8 cellular contexts compared by ENCODE assay signal in genomic region chr11:18105802-18106574, GRCh38. TPM values are rescaled to one million over a fixed set of nuclear protein-coding genes. Genes with fewer than 3 reads are reported as not detected.
DNase-seq lines count a peak whose midpoint lies in the region; FAIRE-seq and TF ChIP-seq lines count a peak whose summit lies in the region.

Gene SAAL1, minus strand, starts transcription at chr11:18106082. Its CDS starts 41 bp downstream, at chr11:18106041.

- no peak within 1 kb of the TSS for H4K91ac ChIP-seq in neuronal stem cell (ENCODE audit: low read depth, low read length, poor library complexity)

- peak within 1 kb of the TSS; percentile 54 for H2BK5ac ChIP-seq in neuronal stem cell (ENCODE audit: low read length)

- peak within 1 kb of the TSS; percentile 54 for H2BK15ac ChIP-seq in neuronal stem cell (ENCODE audit: low read length)

- peak within 1 kb of the TSS; percentile 58 for H3K4me2 ChIP-seq in neuronal stem cell (ENCODE audit: insufficient read depth, low read length, poor library complexity, severe bottlenecking)

- TF ChIP-seq POLR2A in Raji (IDR thresholded peaks at IDR 0.05; ENCODE audit: insufficient read depth, low read depth, low read length): peak; percentile 94

- H3K18ac ChIP-seq in neuronal stem cell (ENCODE audit: low read length): peak within 1 kb of the TSS; percentile 93

- H2AK5ac ChIP-seq in neuronal stem cell (ENCODE audit: low read depth, low read length): peak within 1 kb of the TSS; percentile 53

- H2AFZ ChIP-seq in neuronal stem cell (ENCODE audit: low read length): peak within 1 kb of the TSS; percentile 95

- H4K8ac ChIP-seq in neuronal stem cell (ENCODE audit: low read depth, low read length): no peak within 1 kb of the TSS

- peak within 1 kb of the TSS; percentile 27 for H2BK12ac ChIP-seq in neuronal stem cell (ENCODE audit: low read length)

- WGBS in neuronal stem cell (ENCODE audit: extremely low coverage in 2 of 2, insufficient read length in 2 of 2, insufficient replicate concordance in 1 of 2), 2 donors: no CpG with 5 or more reads among the region's 48 CpGs

- H3K27ac ChIP-seq in neuronal stem cell (replicated peaks; ENCODE audit: low read length): no peak within 1 kb of the TSS
- peak within 1 kb of the TSS; percentile 21 for H3K27ac ChIP-seq in subcutaneous abdominal adipose tissue (ENCODE audit: low read depth, low read length)

- H2BK120ac ChIP-seq in neuronal stem cell (ENCODE audit: low read depth, low read length): no peak within 1 kb of the TSS

- H3K79me1 ChIP-seq in neuronal stem cell (ENCODE audit: low read depth, low read length): peaks cover 3% of the 10 kb centered on the region

- no peak within 1 kb of the TSS for H3K4ac ChIP-seq in neuronal stem cell (ENCODE audit: low read length)

- H3K14ac ChIP-seq in neuronal stem cell (ENCODE audit: low read length): no peak within 1 kb of the TSS

- no peaks in the 10 kb centered on the region for H3K9me3 ChIP-seq in neuronal stem cell (replicated peaks in 1 of 2; ENCODE audit: control insufficient read depth in 2 of 2, insufficient read depth in 1 of 2, low read depth in 1 of 2, low read length in 2 of 2)
- no peaks in the 10 kb centered on the region for H3K9me3 ChIP-seq in subcutaneous abdominal adipose tissue (ENCODE audit: control insufficient read depth in 5 of 5, low read length in 5 of 5)

- H3K9ac ChIP-seq in neuronal stem cell (ENCODE audit: low read depth, low read length, poor library complexity) (peak within 1 kb of the TSS; percentile 94), subcutaneous abdominal adipose tissue (ENCODE audit: low read length in 5 of 5) (peak within 1 kb of the TSS; percentile 78 to 94 (median 93))

- DNase-seq in H7: peak; percentile 95
- peak; percentile 87 for DNase-seq in LoVo (ENCODE audit: low spot score)
- DNase-seq in activated effector memory CD4-positive, alpha-beta T cell treated with anti-CD3 and anti-CD28 coated beads, Interleukin-2, amount 50 U/mL, for 16 hours: peak; percentile 97
- DNase-seq in foreskin melanocyte: peak; percentile 77
- peak; percentile 85 for DNase-seq in neuronal stem cell (ENCODE audit: low spot score)

- peak; percentile 6 for FAIRE-seq in G401.6 (lab: Jason Lieb, UNC)

- peak within 1 kb of the TSS; percentile 100 for H3K23ac ChIP-seq in neuronal stem cell (ENCODE audit: low read depth, low read length, poor library complexity)

- H3K36me3 ChIP-seq in H7 (replicated peaks; ENCODE audit: control insufficient read depth, insufficient read depth, low read length) (peaks cover 2% of the 10 kb centered on the region), neuronal stem cell (replicated peaks in 1 of 2; ENCODE audit: control insufficient read depth in 2 of 2, insufficient read depth in 2 of 2, low read length in 2 of 2) (peaks cover 7 to 36% of the 10 kb centered on the region in 2 donors), subcutaneous abdominal adipose tissue (ENCODE audit: control insufficient read depth in 5 of 5, insufficient read depth in 5 of 5, low read length in 5 of 5) (peaks cover 5 to 24% (median 13%) of the 10 kb centered on the region in 5 donors)

- peak within 1 kb of the TSS; percentile 100 for H3K4me3 ChIP-seq in H7 (ENCODE audit: insufficient read depth, low read depth, low read length)
- H3K4me3 ChIP-seq in neuronal stem cell (ENCODE audit: low read length in 2 of 2): peak within 1 kb of the TSS; percentile 90 to 98
- peak within 1 kb of the TSS; percentile 77 to 98 (median 98) for H3K4me3 ChIP-seq in subcutaneous abdominal adipose tissue (ENCODE audit: low read depth in 1 of 5, low read length in 5 of 5)

- H3K27me3 ChIP-seq in H7 (ENCODE audit: control insufficient read depth, insufficient read depth, low read length) (no peaks in the 10 kb centered on the region; the same call in 1 of the 2 replicates), neuronal stem cell (ENCODE audit: control insufficient read depth in 3 of 3, insufficient read depth in 3 of 3, low read depth in 1 of 3, low read length in 3 of 3) (peaks cover 0 to 4% (median 0%) of the 10 kb centered on the region in 3 experiments), subcutaneous abdominal adipose tissue (ENCODE audit: control insufficient read depth in 5 of 5, insufficient read depth in 4 of 5, low read length in 5 of 5) (peaks cover 0 to 8% (median 0%) of the 10 kb centered on the region in 5 donors)

- no peaks in the 10 kb centered on the region for H3K4me1 ChIP-seq in neuronal stem cell (ENCODE audit: control insufficient read depth in 2 of 2, insufficient read depth in 1 of 2, low read depth in 1 of 2, low read length in 2 of 2)
- H3K4me1 ChIP-seq in subcutaneous abdominal adipose tissue (ENCODE audit: control insufficient read depth in 5 of 5, insufficient read depth in 5 of 5, low read length in 5 of 5): peaks cover 0 to 20% (median 19%) of the 10 kb centered on the region in 5 donors

RNA-seq across cellular contexts. Expression of gene SAAL1, which starts in this region (rescaled TPM):
- 33.2 and 36.7 TPM in 2 replicates for total RNA-seq in H7 (2014; rRNA removed; shearing (Covaris generic))
- polyA plus RNA-seq in neuronal stem cell (2013, experiment 1 of 2): 66.7 TPM
- polyA plus RNA-seq in neuronal stem cell (2013, experiment 2 of 2): 65.7 TPM
